ENCODE assay signal across 12 cellular contexts in genomic region chr4:67714248-67714583, GRCh38. TPM values are rescaled to one million over a fixed set of nuclear protein-coding genes. Genes with fewer than 3 reads are reported as not detected.
DNase-seq lines count a peak whose midpoint lies in the region; ATAC-seq and TF ChIP-seq lines count a peak whose summit lies in the region.
"Had no signal": no experiment of that assay in that cellular context is flagged by ENCODE, and none has a peak within 500 bp of the region (broad histone marks: within the 10 kb centered on the region; RNA-seq: fewer than 3 reads in every experiment).

No MANE protein-coding gene starts in this region.

- BruUV-seq in HCT116 (replicated peaks; lab: Mats Ljungman, UMichigan), result no TSS peak

- no peaks in the 10 kb centered on the region for H3K9me3 ChIP-seq in HCT116 (ENCODE audit: control insufficient read depth in 1 of 2, insufficient read depth in 1 of 2, low read depth in 1 of 2, low read length in 2 of 2)
- H3K9me3 ChIP-seq: adrenal gland had no signal

- H3K4me1 ChIP-seq in HCT116 (ENCODE audit: control insufficient read depth in 1 of 2, insufficient read depth in 2 of 2, low read length in 2 of 2), result peaks cover 0 to 34% of the 10 kb centered on the region in 2 experiments; a peak in 2 of 4 replicates

- RAD21 ChIA-PET in HCT116 (lab: Charles Lee; ENCODE audit: low non-redundant PET in 1 of 2, low total read pairs in 2 of 2, uncharacterized antibody in 2 of 2, unreplicated experiment in 2 of 2), result no interaction called here

- no peaks in the 10 kb centered on the region for H4K20me1 ChIP-seq in HCT116 (ENCODE audit: insufficient read depth)

- H2AFZ ChIP-seq in HCT116 (ENCODE audit: low read depth, low read length, poor library complexity, severe bottlenecking), result no peak overlapping the region

- no peak for DNase-seq in HCT116 (ENCODE audit: low read depth, low spot score)
- peak; percentile 21 to 24 for DNase-seq in stimulated activated CD4-positive, alpha-beta T cell treated with anti-CD3 and anti-CD28 coated beads, Interleukin-15, amount 100 ng/mL, for 48 hours (ENCODE audit: low read depth in 2 of 2)
- DNase-seq in central memory CD4-positive, alpha-beta T cell, result no peak
- no peak for DNase-seq in NCI-H187 treated with DMSO at 0.1 percent for 48 hours (lab: John Stamatoyannopoulos, UW)
- DNase-seq: substantia nigra had no signal

- no peak for TF ChIP-seq CTCF in HCT116 (IDR thresholded peaks at IDR 0.05 in 2 of 3, conservative IDR thresholded peaks at IDR 0.05 in 1 of 3; ENCODE audit: borderline replicate concordance in 1 of 3, insufficient read depth in 1 of 3, low read depth in 2 of 3, low read length in 2 of 3)

- no peaks in the 10 kb centered on the region for H3K9me2 ChIP-seq in HCT116 (ENCODE audit: insufficient read depth)

- no peak for TF ChIP-seq POLR2A in HCT116 (IDR thresholded peaks at IDR 0.05; ENCODE audit: borderline replicate concordance, extremely low read depth, insufficient read depth, insufficient read length)

- CTCF ChIA-PET in HCT116 (lab: Charles Lee), result interaction anchor here (1.0 kb wide), 1 partner anchor 13 kb away, joined by 3 read pairs; the partner anchor contains the start of gene UBA6

- no peaks in the 10 kb centered on the region for H3K27me3 ChIP-seq in HCT116 (ENCODE audit: insufficient read depth, low read length)
- H3K27me3 ChIP-seq: adrenal gland had no signal

- H3K27ac ChIP-seq in HCT116 (ENCODE audit: low read depth, low read length), result no peak overlapping the region

- no peak for TF ChIP-seq RAD21 in HCT116 (IDR thresholded peaks at IDR 0.05; ENCODE audit: low read depth)

- ATAC-seq in GM18870 (IDR thresholded peaks at IDR 0.05; ENCODE audit: unreplicated experiment) (peak; percentile 80), HCT116 (no peak), SK-N-SH treated with all-trans-retinoic acid at 6 μM for 48 hours (peak; percentile 25; the same call in 2 of the 3 replicates), HG03025 (IDR thresholded peaks at IDR 0.05; ENCODE audit: low FRiP score, unreplicated experiment) (no peak)
- ATAC-seq: Panc1 had no signal

- H3K4me3 ChIP-seq in HCT116 (replicated peaks in 1 of 2; ENCODE audit: low read depth in 1 of 2, low read length in 2 of 2), result no peak overlapping the region
- H3K4me3 ChIP-seq: adrenal gland had no signal

- intact Hi-C loops in HCT116 (cut with micrococcal nuclease), result no loop called here

- no peak overlapping the region for H3K9ac ChIP-seq in HCT116 (ENCODE audit: low read length)

- POLR2A ChIA-PET in HCT116 (lab: Charles Lee), result interaction anchor here (3.6 kb wide), 1 partner anchor 13 kb away, joined by 12 read pairs; the partner anchor contains the start of gene UBA6

- no peaks in the 10 kb centered on the region for H3K36me3 ChIP-seq in HCT116 (ENCODE audit: control insufficient read depth in 1 of 2, insufficient read depth in 2 of 2, low read length in 2 of 2)
- H3K36me3 ChIP-seq: adrenal gland had no signal

- H3K79me2 ChIP-seq in HCT116 (ENCODE audit: insufficient read depth, low read length), result peaks cover 13% of the 10 kb centered on the region

- H3K4me2 ChIP-seq in HCT116 (ENCODE audit: low read length), result peak overlapping the region; percentile 23

TF ChIP-seq in HCT116, 20 proteins besides CTCF, POLR2A, EP300 and RAD21:
- TF ChIP-seq SRF (IDR thresholded peaks at IDR 0.05; ENCODE audit: low read depth) (no peak), ATF3 (IDR thresholded peaks at IDR 0.05) (no peak), POLR2AphosphoS5 (IDR thresholded peaks at IDR 0.05; ENCODE audit: low read depth, low read length) (no peak), MAX (IDR thresholded peaks at IDR 0.05) (no peak), CEBPB (IDR thresholded peaks at IDR 0.05; ENCODE audit: low read depth) (no peak), SIN3A (IDR thresholded peaks at IDR 0.05; ENCODE audit: low read depth) (no peak), EGR1 (IDR thresholded peaks at IDR 0.05; ENCODE audit: low read depth) (no peak)

TF ChIP-seq in SK-N-SH treated with all-trans-retinoic acid at 6 μM for 48 hours, 23 proteins besides CTCF, POLR2A, EP300 and RAD21 (continues in another document):
- TF ChIP-seq GLIS3 (CRISPR knock-in tag; IDR thresholded peaks at IDR 0.05) (no peak), ZFP30 (CRISPR knock-in tag; IDR thresholded peaks at IDR 0.05) (no peak), TCF4 (CRISPR knock-in tag; IDR thresholded peaks at IDR 0.05; ENCODE audit: borderline replicate concordance) (no peak), ZFP3 (CRISPR knock-in tag; IDR thresholded peaks at IDR 0.05) (no peak), ISL1 (CRISPR knock-in tag; IDR thresholded peaks at IDR 0.05) (no peak), TOX (CRISPR knock-in tag; IDR thresholded peaks at IDR 0.05; ENCODE audit: borderline replicate concordance) (no peak), ZC3H10 (CRISPR knock-in tag; IDR thresholded peaks at IDR 0.05) (no peak), SNAI2 (CRISPR knock-in tag; IDR thresholded peaks at IDR 0.05) (no peak), CSRNP3 (CRISPR knock-in tag; IDR thresholded peaks at IDR 0.05) (no peak), RARB (CRISPR knock-in tag; IDR thresholded peaks at IDR 0.05) (no peak), ZNF8 (CRISPR knock-in tag; IDR thresholded peaks at IDR 0.05) (no peak), BACH2 (CRISPR knock-in tag; IDR thresholded peaks at IDR 0.05; ENCODE audit: borderline replicate concordance) (no peak), POU6F1 (CRISPR knock-in tag; IDR thresholded peaks at IDR 0.05; ENCODE audit: borderline replicate concordance, low read depth) (no peak), ESRRG (CRISPR knock-in tag; IDR thresholded peaks at IDR 0.05) (no peak), CSDC2 (CRISPR knock-in tag; IDR thresholded peaks at IDR 0.05) (no peak), ARNTL (CRISPR knock-in tag; IDR thresholded peaks at IDR 0.05; ENCODE audit: borderline replicate concordance, low read depth) (no peak), ZNF70 (CRISPR knock-in tag; IDR thresholded peaks at IDR 0.05) (no peak), TSHZ2 (CRISPR knock-in tag; IDR thresholded peaks at IDR 0.05) (no peak)

RNA-seq across cellular contexts. Expression of gene UBA6, which starts 13.3 kb away (rescaled TPM):
- total RNA-seq in HCT116 (2021; ENCODE audit: unreplicated experiment), result 98.9 TPM
- 43.5 and 48.3 TPM in 2 replicates for polyA plus RNA-seq in HCT116 (2012)

RNA-seq across cellular contexts. Expression of gene GNRHR, which starts 40.0 kb away (rescaled TPM):
- not detected for total RNA-seq in HCT116 (2021; ENCODE audit: unreplicated experiment)
- polyA plus RNA-seq in HCT116 (2012), result 0.09 TPM in 1 of 2 replicates, not detected in the other
- total RNA-seq: glomerular endothelial cell had no signal
- polyA plus RNA-seq: IgD-negative memory B cell had no signal

Comparison
In these comparisons a context has a peak if more than half of its experiments do, and no peak if none do; other contexts are left out.
1. ATAC-seq: peak in GM18870 (single experiment) and SK-N-SH treated with all-trans-retinoic acid at 6 μM for 48 hours (single experiment); none in HCT116 (single experiment) and HG03025 (single experiment).
2. DNase-seq: peak in stimulated activated CD4-positive, alpha-beta T cell treated with anti-CD3 and anti-CD28 coated beads, Interleukin-15, amount 100 ng/mL, for 48 hours (2 of 2); none in HCT116 (single experiment), central memory CD4-positive, alpha-beta T cell (single experiment) and NCI-H187 treated with DMSO at 0.1 percent for 48 hours (single experiment).